Comparison of ENCODE assay signal across 1 cellular context in the genomic region with DNA sequence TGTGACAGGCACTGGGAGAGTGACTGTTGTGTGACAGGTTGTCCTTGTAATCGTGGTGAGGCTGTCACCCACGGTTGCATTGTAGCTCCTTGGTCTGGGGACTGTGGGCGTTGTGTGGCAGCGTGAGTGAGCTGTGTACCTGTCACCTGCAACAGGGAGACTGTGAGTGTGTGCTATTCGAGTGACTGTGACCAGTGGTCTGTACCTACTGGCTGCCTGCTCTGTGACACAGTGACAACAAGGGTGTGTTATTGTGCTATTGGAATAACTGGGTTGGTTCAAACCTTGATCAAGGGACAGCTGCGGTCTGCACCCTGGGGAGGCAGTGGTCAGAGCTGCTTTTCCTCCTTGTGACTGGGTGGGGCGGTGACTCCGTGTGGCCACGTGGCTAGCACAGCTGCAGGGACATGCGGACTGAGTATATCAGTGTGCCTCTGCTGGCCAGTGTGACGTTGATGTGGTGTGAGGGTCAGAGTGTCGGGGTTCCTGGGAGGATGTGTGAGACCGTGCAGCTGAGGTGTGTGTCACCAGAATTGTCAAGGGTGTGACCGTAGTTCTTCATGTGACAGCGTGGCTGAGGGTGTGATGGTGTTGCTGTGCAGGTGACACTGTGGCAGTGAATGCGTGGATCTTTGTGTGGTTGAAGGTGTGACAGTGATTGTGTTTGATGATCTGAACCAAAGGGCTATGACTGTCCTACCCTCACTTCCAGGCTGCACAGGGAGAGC.
A peak's percentile ranks its signal among the peaks of the same experiment; 100 is the strongest.
TF ChIP-seq lines count a peak whose summit lies in the region.

No MANE protein-coding gene starts in this region.

TF ChIP-seq in HepG2, 621 proteins besides CTCF, POLR2A, EP300 and RAD21 (continued from another document and continues in another):
- TF ChIP-seq, protein P1, sequence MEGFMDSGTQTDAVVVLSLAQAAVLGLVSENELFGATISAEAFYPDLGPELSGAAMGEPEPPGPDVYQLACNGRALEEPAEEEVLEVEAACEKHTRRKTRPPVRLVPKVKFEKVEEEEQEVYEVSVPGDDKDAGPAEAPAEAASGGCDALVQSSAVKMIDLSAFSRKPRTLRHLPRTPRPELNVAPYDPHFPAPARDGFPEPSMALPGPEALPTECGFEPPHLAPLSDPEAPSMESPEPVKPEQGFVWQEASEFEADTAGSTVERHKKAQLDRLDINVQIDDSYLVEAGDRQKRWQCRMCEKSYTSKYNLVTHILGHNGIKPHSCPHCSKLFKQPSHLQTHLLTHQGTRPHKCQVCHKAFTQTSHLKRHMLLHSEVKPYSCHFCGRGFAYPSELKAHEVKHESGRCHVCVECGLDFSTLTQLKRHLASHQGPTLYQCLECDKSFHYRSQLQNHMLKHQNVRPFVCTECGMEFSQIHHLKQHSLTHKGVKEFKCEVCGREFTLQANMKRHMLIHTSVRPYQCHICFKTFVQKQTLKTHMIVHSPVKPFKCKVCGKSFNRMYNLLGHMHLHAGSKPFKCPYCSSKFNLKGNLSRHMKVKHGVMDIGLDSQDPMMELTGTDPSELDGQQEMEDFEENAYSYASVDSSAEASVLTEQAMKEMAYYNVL (CRISPR knock-in tag; IDR thresholded peaks at IDR 0.05; ENCODE audit: borderline replicate concordance) = no peak
- TF ChIP-seq FOXP1 (IDR thresholded peaks at IDR 0.05) (no peak), FOXP1 (CRISPR knock-in tag; IDR thresholded peaks at IDR 0.05) (no peak), NFIC (IDR thresholded peaks at IDR 0.05; ENCODE audit: low read length) (no peak), ZNF546 (CRISPR knock-in tag; conservative IDR thresholded peaks at IDR 0.05) (no peak), ZNF160 (CRISPR knock-in tag; IDR thresholded peaks at IDR 0.05) (no peak), ZNF496 (CRISPR knock-in tag; IDR thresholded peaks at IDR 0.05; ENCODE audit: insufficient replicate concordance) (no peak), ZNF615 (CRISPR knock-in tag; IDR thresholded peaks at IDR 0.05; ENCODE audit: borderline replicate concordance) (no peak), ZNF891 (CRISPR knock-in tag; IDR thresholded peaks at IDR 0.05) (0 out of 2 replicates have a peak, but pooled peaks have one; percentile 11), PCBP2 (optimal IDR thresholded peaks at IDR 0.05; ENCODE audit: low read depth, low read length, poor library complexity, severe bottlenecking) (no peak), HNRNPLL (IDR thresholded peaks at IDR 0.05; ENCODE audit: low read depth, low read length, poor library complexity, severe bottlenecking) (no peak), CAMTA2 (CRISPR knock-in tag; IDR thresholded peaks at IDR 0.05; ENCODE audit: borderline replicate concordance) (no peak), ZMAT3 (CRISPR knock-in tag; conservative IDR thresholded peaks at IDR 0.05) (no peak), KDM2A (CRISPR knock-in tag; IDR thresholded peaks at IDR 0.05; ENCODE audit: borderline replicate concordance, low read depth) (no peak; the same call in 1 of the 2 replicates), ZIK1 (CRISPR knock-in tag; IDR thresholded peaks at IDR 0.05; ENCODE audit: borderline replicate concordance, low read depth) (0 out of 2 replicates have a peak, but pooled peaks have one; percentile 58), ZNF550 (CRISPR knock-in tag; IDR thresholded peaks at IDR 0.05; ENCODE audit: borderline replicate concordance) (peak; percentile 56; the same call in 1 of the 2 replicates), ZNF207 (IDR thresholded peaks at IDR 0.05; ENCODE audit: borderline replicate concordance) (no peak), NR2C2 (CRISPR knock-in tag; IDR thresholded peaks at IDR 0.05; ENCODE audit: borderline replicate concordance) (peak; percentile 51; the same call in 1 of the 2 replicates), ARNT2 (CRISPR knock-in tag; IDR thresholded peaks at IDR 0.05; ENCODE audit: low read depth) (0 out of 2 replicates have a peak, but pooled peaks have one; percentile 20), HHEX (CRISPR knock-in tag; IDR thresholded peaks at IDR 0.05) (no peak), HNF4G (IDR thresholded peaks at IDR 0.05; ENCODE audit: borderline replicate concordance, low read depth, low read length) (no peak), HNF4G (CRISPR knock-in tag; IDR thresholded peaks at IDR 0.05; ENCODE audit: borderline replicate concordance, low read depth) (no peak), FIP1L1 (IDR thresholded peaks at IDR 0.05; ENCODE audit: borderline replicate concordance, insufficient read depth, low read depth, low read length) (no peak), THYN1 (CRISPR knock-in tag; IDR thresholded peaks at IDR 0.05; ENCODE audit: borderline replicate concordance, low read depth) (no peak), FOXA3 (CRISPR knock-in tag; IDR thresholded peaks at IDR 0.05) (peak; percentile 45)
- TF ChIP-seq, protein P2, sequence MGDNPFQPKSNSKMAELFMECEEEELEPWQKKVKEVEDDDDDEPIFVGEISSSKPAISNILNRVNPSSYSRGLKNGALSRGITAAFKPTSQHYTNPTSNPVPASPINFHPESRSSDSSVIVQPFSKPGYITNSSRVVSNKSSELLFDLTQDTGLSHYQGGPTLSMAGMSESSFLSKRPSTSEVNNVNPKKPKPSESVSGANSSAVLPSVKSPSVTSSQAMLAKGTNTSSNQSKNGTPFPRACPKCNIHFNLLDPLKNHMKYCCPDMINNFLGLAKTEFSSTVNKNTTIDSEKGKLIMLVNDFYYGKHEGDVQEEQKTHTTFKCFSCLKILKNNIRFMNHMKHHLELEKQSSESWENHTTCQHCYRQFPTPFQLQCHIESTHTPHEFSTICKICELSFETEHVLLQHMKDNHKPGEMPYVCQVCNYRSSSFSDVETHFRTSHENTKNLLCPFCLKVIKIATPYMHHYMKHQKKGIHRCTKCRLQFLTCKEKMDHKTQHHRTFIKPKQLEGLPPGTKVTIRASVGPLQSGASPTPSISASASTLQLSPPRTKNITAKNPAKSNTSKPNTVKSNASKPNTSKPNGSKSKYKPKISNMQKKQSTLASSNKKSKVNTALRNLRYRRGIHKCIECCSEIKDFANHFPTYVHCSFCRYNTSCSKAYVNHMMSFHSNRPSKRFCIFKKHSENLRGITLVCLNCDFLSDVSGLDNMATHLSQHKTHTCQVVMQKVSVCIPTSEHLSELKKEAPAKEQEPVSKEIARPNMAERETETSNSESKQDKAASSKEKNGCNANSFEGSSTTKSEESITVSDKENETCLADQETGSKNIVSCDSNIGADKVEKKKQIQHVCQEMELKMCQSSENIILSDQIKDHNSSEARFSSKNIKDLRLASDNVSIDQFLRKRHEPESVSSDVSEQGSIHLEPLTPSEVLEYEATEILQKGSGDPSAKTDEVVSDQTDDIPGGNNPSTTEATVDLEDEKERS (CRISPR knock-in tag; IDR thresholded peaks at IDR 0.05) = peak; percentile 81; the same call in 1 of the 2 replicates
- TF ChIP-seq, protein P3, sequence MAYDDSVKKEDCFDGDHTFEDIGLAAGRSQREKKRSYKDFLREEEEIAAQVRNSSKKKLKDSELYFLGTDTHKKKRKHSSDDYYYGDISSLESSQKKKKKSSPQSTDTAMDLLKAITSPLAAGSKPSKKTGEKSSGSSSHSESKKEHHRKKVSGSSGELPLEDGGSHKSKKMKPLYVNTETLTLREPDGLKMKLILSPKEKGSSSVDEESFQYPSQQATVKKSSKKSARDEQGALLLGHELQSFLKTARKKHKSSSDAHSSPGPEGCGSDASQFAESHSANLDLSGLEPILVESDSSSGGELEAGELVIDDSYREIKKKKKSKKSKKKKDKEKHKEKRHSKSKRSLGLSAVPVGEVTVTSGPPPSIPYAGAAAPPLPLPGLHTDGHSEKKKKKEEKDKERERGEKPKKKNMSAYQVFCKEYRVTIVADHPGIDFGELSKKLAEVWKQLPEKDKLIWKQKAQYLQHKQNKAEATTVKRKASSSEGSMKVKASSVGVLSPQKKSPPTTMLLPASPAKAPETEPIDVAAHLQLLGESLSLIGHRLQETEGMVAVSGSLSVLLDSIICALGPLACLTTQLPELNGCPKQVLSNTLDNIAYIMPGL (CRISPR knock-in tag; IDR thresholded peaks at IDR 0.05; ENCODE audit: borderline replicate concordance in 1 of 2, low read depth in 1 of 2) = peak in 1 of 2 experiments; percentile 51; a peak in 1 of 4 replicates
- TF ChIP-seq, protein P4, sequence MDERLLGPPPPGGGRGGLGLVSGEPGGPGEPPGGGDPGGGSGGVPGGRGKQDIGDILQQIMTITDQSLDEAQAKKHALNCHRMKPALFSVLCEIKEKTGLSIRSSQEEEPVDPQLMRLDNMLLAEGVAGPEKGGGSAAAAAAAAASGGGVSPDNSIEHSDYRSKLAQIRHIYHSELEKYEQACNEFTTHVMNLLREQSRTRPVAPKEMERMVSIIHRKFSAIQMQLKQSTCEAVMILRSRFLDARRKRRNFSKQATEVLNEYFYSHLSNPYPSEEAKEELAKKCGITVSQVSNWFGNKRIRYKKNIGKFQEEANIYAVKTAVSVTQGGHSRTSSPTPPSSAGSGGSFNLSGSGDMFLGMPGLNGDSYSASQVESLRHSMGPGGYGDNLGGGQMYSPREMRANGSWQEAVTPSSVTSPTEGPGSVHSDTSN (CRISPR knock-in tag; IDR thresholded peaks at IDR 0.05) = no peak
- TF ChIP-seq, protein P5, sequence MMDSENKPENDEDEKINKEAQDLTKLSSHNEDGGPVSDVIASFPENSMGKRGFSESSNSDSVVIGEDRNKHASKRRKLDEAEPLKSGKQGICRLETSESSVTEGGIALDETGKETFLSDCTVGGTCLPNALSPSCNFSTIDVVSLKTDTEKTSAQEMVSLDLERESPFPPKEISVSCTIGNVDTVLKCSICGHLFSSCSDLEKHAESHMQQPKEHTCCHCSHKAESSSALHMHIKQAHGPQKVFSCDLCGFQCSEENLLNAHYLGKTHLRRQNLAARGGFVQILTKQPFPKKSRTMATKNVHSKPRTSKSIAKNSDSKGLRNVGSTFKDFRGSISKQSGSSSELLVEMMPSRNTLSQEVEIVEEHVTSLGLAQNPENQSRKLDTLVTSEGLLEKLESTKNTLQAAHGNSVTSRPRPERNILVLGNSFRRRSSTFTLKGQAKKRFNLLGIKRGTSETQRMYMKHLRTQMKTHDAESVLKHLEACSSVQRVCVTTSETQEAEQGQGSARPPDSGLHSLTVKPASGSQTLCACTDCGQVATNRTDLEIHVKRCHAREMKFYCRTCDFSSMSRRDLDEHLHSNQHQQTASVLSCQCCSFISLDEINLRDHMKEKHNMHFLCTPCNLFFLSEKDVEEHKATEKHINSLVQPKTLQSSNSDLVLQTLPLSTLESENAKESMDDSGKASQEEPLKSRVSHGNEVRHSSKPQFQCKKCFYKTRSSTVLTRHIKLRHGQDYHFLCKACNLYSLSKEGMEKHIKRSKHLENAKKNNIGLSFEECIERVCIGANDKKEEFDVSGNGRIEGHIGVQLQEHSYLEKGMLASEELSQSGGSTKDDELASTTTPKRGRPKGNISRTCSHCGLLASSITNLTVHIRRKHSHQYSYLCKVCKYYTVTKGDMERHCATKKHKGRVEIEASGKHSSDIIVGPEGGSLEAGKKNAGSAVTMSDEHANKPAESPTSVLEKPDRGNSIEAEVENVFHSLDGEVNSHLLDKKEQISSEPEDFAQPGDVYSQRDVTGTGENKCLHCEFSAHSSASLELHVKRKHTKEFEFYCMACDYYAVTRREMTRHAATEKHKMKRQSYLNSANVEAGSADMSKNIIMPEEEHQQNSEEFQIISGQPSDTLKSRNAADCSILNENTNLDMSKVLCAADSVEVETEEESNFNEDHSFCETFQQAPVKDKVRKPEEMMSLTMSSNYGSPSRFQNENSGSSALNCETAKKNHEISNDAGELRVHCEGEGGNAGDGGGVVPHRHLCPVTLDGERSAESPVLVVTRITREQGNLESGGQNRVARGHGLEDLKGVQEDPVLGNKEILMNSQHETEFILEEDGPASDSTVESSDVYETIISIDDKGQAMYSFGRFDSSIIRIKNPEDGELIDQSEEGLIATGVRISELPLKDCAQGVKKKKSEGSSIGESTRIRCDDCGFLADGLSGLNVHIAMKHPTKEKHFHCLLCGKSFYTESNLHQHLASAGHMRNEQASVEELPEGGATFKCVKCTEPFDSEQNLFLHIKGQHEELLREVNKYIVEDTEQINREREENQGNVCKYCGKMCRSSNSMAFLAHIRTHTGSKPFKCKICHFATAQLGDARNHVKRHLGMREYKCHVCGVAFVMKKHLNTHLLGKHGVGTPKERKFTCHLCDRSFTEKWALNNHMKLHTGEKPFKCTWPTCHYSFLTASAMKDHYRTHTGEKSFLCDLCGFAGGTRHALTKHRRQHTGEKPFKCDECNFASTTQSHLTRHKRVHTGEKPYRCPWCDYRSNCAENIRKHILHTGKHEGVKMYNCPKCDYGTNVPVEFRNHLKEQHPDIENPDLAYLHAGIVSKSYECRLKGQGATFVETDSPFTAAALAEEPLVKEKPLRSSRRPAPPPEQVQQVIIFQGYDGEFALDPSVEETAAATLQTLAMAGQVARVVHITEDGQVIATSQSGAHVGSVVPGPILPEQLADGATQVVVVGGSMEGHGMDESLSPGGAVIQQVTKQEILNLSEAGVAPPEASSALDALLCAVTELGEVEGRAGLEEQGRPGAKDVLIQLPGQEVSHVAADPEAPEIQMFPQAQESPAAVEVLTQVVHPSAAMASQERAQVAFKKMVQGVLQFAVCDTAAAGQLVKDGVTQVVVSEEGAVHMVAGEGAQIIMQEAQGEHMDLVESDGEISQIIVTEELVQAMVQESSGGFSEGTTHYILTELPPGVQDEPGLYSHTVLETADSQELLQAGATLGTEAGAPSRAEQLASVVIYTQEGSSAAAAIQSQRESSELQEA (CRISPR knock-in tag; IDR thresholded peaks at IDR 0.05; ENCODE audit: not compliant biosample characterization) = no peak
- TF ChIP-seq, protein P6, sequence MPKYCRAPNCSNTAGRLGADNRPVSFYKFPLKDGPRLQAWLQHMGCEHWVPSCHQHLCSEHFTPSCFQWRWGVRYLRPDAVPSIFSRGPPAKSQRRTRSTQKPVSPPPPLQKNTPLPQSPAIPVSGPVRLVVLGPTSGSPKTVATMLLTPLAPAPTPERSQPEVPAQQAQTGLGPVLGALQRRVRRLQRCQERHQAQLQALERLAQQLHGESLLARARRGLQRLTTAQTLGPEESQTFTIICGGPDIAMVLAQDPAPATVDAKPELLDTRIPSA (CRISPR knock-in tag; IDR thresholded peaks at IDR 0.05; ENCODE audit: borderline replicate concordance) = no peak
- TF ChIP-seq, protein P7, sequence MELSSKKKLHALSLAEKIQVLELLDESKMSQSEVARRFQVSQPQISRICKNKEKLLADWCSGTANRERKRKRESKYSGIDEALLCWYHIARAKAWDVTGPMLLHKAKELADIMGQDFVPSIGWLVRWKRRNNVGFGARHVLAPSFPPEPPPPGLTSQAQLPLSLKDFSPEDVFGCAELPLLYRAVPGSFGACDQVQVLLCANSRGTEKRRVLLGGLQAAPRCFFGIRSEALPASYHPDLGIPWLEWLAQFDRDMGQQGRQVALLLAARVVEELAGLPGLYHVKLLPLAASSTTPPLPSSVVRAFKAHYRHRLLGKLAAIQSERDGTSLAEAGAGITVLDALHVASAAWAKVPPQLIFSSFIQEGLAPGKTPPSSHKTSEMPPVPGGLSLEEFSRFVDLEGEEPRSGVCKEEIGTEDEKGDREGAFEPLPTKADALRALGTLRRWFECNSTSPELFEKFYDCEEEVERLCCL (CRISPR knock-in tag; IDR thresholded peaks at IDR 0.05; ENCODE audit: borderline replicate concordance) = 0 out of 2 replicates have a peak, but pooled peaks have one; percentile 73
